ENCODE assay signal across 28 cellular contexts in the genomic region with DNA sequence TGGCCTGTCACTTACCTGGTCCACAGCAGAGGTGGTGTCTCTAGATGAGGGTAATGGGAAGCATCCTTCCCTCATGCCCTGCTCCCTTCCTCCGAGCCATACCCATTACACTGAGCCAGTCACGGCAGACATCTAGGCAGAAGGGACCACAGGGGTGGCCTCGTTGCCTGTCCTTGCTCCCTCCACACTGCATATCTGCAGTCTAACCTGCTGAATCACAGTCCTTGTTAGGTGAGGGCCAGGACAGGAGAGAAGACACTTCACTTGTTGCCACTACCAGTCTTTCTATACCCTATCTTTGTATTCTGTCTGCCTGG. TPM values are rescaled to one million over a fixed set of nuclear protein-coding genes. Genes with fewer than 3 reads are reported as not detected.
DNase-seq lines count a peak whose midpoint lies in the region; ATAC-seq, FAIRE-seq and TF ChIP-seq lines count a peak whose summit lies in the region.
"Had no signal": no experiment of that assay in that cellular context is flagged by ENCODE, and none has a peak within 500 bp of the region (broad histone marks: within the 10 kb centered on the region; RNA-seq: fewer than 3 reads in every experiment).

No MANE protein-coding gene starts in this region.

- H4K20me1 ChIP-seq in HepG2 (ENCODE audit: insufficient read depth, low read length): no peaks in the 10 kb centered on the region

- H3K27ac Mint-ChIP-seq in stimulated activated memory B cell treated with anti-CD40 and anti-IgM and Interleukin-4, amounts not matched to agents 10 μg/mL and 1 μg/mL and 100 μg/mL, for 72 hours: peak overlapping the region; percentile 14
- H3K27ac Mint-ChIP-seq: activated CD4-positive, alpha-beta memory T cell treated with anti-CD3 and anti-CD28 coated beads for 36 hours; activated T-helper 2 cell treated with anti-CD3 and anti-CD28 coated beads, Interferon-gamma antibody, Interleukin-2, Interleukin-4, amounts not matched to agents 10 μg/mL and 5 μg/mL and 100 μg/mL, durations not matched to agents 14 hours and 24 hours and 36 hours had no signal

- H3K9me3 ChIP-seq in HepG2 (ENCODE audit: low read length) (no peaks in the 10 kb centered on the region), right lobe of liver (no peaks in the 10 kb centered on the region), KOPT-K1 (ENCODE audit: insufficient read depth, low read length, poor library complexity, severe bottlenecking) (no peaks in the 10 kb centered on the region), gastroesophageal sphincter (no peaks in the 10 kb centered on the region), ascending aorta (no peaks in the 10 kb centered on the region), upper lobe of right lung (no peaks in the 10 kb centered on the region)
- H3K9me3 ChIP-seq: sigmoid colon, SK-N-SH, transverse colon had no signal

- intact Hi-C loops in HepG2 (cut with micrococcal nuclease; ENCODE audit: unreplicated experiment): no loop called here
- intact Hi-C loops in right lobe of liver (cut with DNase I): no loop called here
- intact Hi-C loops in ascending aorta (cut with DNase I): no loop called here
- intact Hi-C loops in upper lobe of right lung (cut with DNase I): no loop called here

- H3K9me3 Mint-ChIP-seq in stimulated activated memory B cell treated with anti-CD40 and anti-IgM and Interleukin-4, amounts not matched to agents 10 μg/mL and 1 μg/mL and 100 μg/mL, for 72 hours: no peaks in the 10 kb centered on the region
- H3K9me3 Mint-ChIP-seq: activated CD4-positive, alpha-beta memory T cell treated with anti-CD3 and anti-CD28 coated beads for 36 hours; activated T-helper 2 cell treated with anti-CD3 and anti-CD28 coated beads, Interferon-gamma antibody, Interleukin-2, Interleukin-4, amounts not matched to agents 10 μg/mL and 5 μg/mL and 100 μg/mL, durations not matched to agents 14 hours and 24 hours and 36 hours; immature natural killer cell had no signal

- H3K4me2 ChIP-seq in HepG2 (ENCODE audit: low read depth, low read length): 0 out of 2 replicates have a peak overlapping the region, but pooled peaks have one; percentile 6
- H3K4me2 ChIP-seq: SK-N-SH had no signal

- H3K4me1 Mint-ChIP-seq in stimulated activated memory B cell treated with anti-CD40 and anti-IgM and Interleukin-4, amounts not matched to agents 10 μg/mL and 1 μg/mL and 100 μg/mL, for 72 hours: peaks cover 31% of the 10 kb centered on the region

- no peak overlapping the region for H2AFZ ChIP-seq in HepG2 (ENCODE audit: low read length)

- H3K4me3 ChIP-seq in HepG2 (replicated peaks in 1 of 3; ENCODE audit: insufficient read depth in 1 of 3, low read depth in 2 of 3, low read length in 3 of 3): no peak overlapping the region; a peak in 1 of 6 replicates
- no peak overlapping the region for H3K4me3 ChIP-seq in right lobe of liver
- H3K4me3 ChIP-seq in gastroesophageal sphincter: no peak overlapping the region
- no peak overlapping the region for H3K4me3 ChIP-seq in ascending aorta
- H3K4me3 ChIP-seq in upper lobe of right lung: no peak overlapping the region
- H3K4me3 ChIP-seq: sigmoid colon, transverse colon had no signal

- ATAC-seq in HepG2 (peak; percentile 56), right lobe of liver (no peak), gastroesophageal sphincter (peak; percentile 16), upper lobe of right lung (no peak), GM18498 (IDR thresholded peaks at IDR 0.05; ENCODE audit: unreplicated experiment) (no peak)
- ATAC-seq in stimulated activated memory B cell treated with anti-CD40 and anti-IgM and Interleukin-4, amounts not matched to agents 10 μg/mL and 1 μg/mL and 100 μg/mL, for 72 hours: peak; percentile 36
- ATAC-seq: HCT116 had no signal

- POLR2A ChIA-PET in HepG2 (lab: Yijun Ruan, JAX): no interaction called here

- CTCF ChIA-PET in HepG2 (lab: Yijun Ruan, JAX; ENCODE audit: low intra/inter-chr PET ratio, low total read pairs): no interaction called here

- TF ChIP-seq EP300 in HepG2 (IDR thresholded peaks at IDR 0.05; ENCODE audit: low read depth in 2 of 2, low read length in 2 of 2): no peak
- TF ChIP-seq EP300 in HepG2 (CRISPR knock-in tag; IDR thresholded peaks at IDR 0.05; ENCODE audit: borderline replicate concordance): no peak
- TF ChIP-seq EP300 in gastroesophageal sphincter (IDR thresholded peaks at IDR 0.05): no peak

- TF ChIP-seq RAD21 in HepG2 (CRISPR knock-in tag; IDR thresholded peaks at IDR 0.05): no peak

- in situ Hi-C loops in HepG2 (cut with HindIII; ENCODE audit: extremely low pct_ligation_motif_present, low pct_unique_long_range_greater_than_20kb): no loop called here

- BruUV-seq in HepG2 (replicated peaks; lab: Mats Ljungman, UMichigan): no TSS peak

- no peak for TF ChIP-seq CTCF in HepG2 (CRISPR knock-in tag; IDR thresholded peaks at IDR 0.05)
- no peak for TF ChIP-seq CTCF in right lobe of liver (IDR thresholded peaks at IDR 0.05)
- no peak for TF ChIP-seq CTCF in gastroesophageal sphincter (IDR thresholded peaks at IDR 0.05)
- no peak for TF ChIP-seq CTCF in ascending aorta (IDR thresholded peaks at IDR 0.05)
- TF ChIP-seq CTCF in upper lobe of right lung (IDR thresholded peaks at IDR 0.05): no peak

- no peak overlapping the region for H3K9ac ChIP-seq in HepG2 (ENCODE audit: insufficient read depth, low read depth, low read length)
- H3K9ac ChIP-seq: SK-N-SH had no signal

- no peaks in the 10 kb centered on the region for H3K79me2 ChIP-seq in HepG2 (ENCODE audit: insufficient read depth, low read length)

- TF ChIP-seq POLR2A in HepG2 (IDR thresholded peaks at IDR 0.05; ENCODE audit: insufficient read depth in 1 of 2, low read depth in 2 of 2, low read length in 2 of 2) (no peak), right lobe of liver (IDR thresholded peaks at IDR 0.05) (no peak), gastroesophageal sphincter (IDR thresholded peaks at IDR 0.05) (no peak)

- H3K4me3 Mint-ChIP-seq in stimulated activated memory B cell treated with anti-CD40 and anti-IgM and Interleukin-4, amounts not matched to agents 10 μg/mL and 1 μg/mL and 100 μg/mL, for 72 hours: no peak overlapping the region
- H3K4me3 Mint-ChIP-seq: activated CD4-positive, alpha-beta memory T cell treated with anti-CD3 and anti-CD28 coated beads for 36 hours; immature natural killer cell had no signal

- H3K27me3 ChIP-seq in HepG2 (ENCODE audit: control insufficient read depth in 1 of 2, insufficient read depth in 2 of 2, low read length in 2 of 2) (peaks cover 0 to 8% of the 10 kb centered on the region in 2 experiments; a peak in 1 of 5 replicates), right lobe of liver (no peaks in the 10 kb centered on the region), gastroesophageal sphincter (peaks cover 5% of the 10 kb centered on the region), ascending aorta (no peaks in the 10 kb centered on the region), upper lobe of right lung (no peaks in the 10 kb centered on the region)
- H3K27me3 ChIP-seq: sigmoid colon, transverse colon had no signal

- H3K27ac ChIP-seq in HepG2 (ENCODE audit: extremely low read length, insufficient read depth, low read length) (no peak overlapping the region), right lobe of liver (no peak overlapping the region), KOPT-K1 (ENCODE audit: low read depth, low read length, poor library complexity, severe bottlenecking) (peak overlapping the region; percentile 53), gastroesophageal sphincter (no peak overlapping the region), ascending aorta (no peak overlapping the region), upper lobe of right lung (no peak overlapping the region)
- H3K27ac ChIP-seq: sigmoid colon, transverse colon had no signal

- peaks cover 5% of the 10 kb centered on the region; the same call in 1 of the 2 replicates for H3K4me1 ChIP-seq in HepG2 (ENCODE audit: insufficient read depth, low read length)
- no peaks in the 10 kb centered on the region for H3K4me1 ChIP-seq in right lobe of liver
- peaks cover 0 to 8% (median 0%) of the 10 kb centered on the region in 3 donors for H3K4me1 ChIP-seq in gastroesophageal sphincter
- peaks cover 0 to 5% of the 10 kb centered on the region in 2 donors for H3K4me1 ChIP-seq in ascending aorta
- H3K4me1 ChIP-seq in upper lobe of right lung: peaks cover 9% of the 10 kb centered on the region

- H3K36me3 ChIP-seq in HepG2 (replicated peaks in 1 of 2; ENCODE audit: control insufficient read depth in 1 of 2, insufficient read depth in 2 of 2, low read length in 2 of 2): no peaks in the 10 kb centered on the region
- H3K36me3 ChIP-seq in right lobe of liver: no peaks in the 10 kb centered on the region
- H3K36me3 ChIP-seq in KOPT-K1 (ENCODE audit: insufficient read depth, low read length): no peaks in the 10 kb centered on the region
- H3K36me3 ChIP-seq in gastroesophageal sphincter: no peaks in the 10 kb centered on the region
- no peaks in the 10 kb centered on the region for H3K36me3 ChIP-seq in ascending aorta
- H3K36me3 ChIP-seq in upper lobe of right lung: no peaks in the 10 kb centered on the region
- H3K36me3 ChIP-seq: sigmoid colon, transverse colon had no signal

- H3K36me3 Mint-ChIP-seq in stimulated activated memory B cell treated with anti-CD40 and anti-IgM and Interleukin-4, amounts not matched to agents 10 μg/mL and 1 μg/mL and 100 μg/mL, for 72 hours: no peaks in the 10 kb centered on the region
- H3K36me3 Mint-ChIP-seq: activated CD4-positive, alpha-beta memory T cell treated with anti-CD3 and anti-CD28 coated beads for 36 hours; immature natural killer cell had no signal

- WGBS in HepG2 (ENCODE audit: low lambda C conversion rate): 72% methylated on average over 2 of the region's 3 CpGs
- 54% methylated on average over 3 of the region's 3 CpGs for WGBS in right lobe of liver (ENCODE audit: insufficient coverage, low coverage, low lambda C conversion rate, missing lambda C conversion rate)
- 83% methylated on average over 1 of the region's 3 CpGs; no CpG with 5 or more reads in 1 of the 2 donors for WGBS in gastroesophageal sphincter (ENCODE audit: low coverage in 1 of 2), 2 donors

- no peaks in the 10 kb centered on the region for H3K27me3 Mint-ChIP-seq in stimulated activated memory B cell treated with anti-CD40 and anti-IgM and Interleukin-4, amounts not matched to agents 10 μg/mL and 1 μg/mL and 100 μg/mL, for 72 hours
- H3K27me3 Mint-ChIP-seq: activated CD4-positive, alpha-beta memory T cell treated with anti-CD3 and anti-CD28 coated beads for 36 hours had no signal

- no peak for FAIRE-seq in HepG2 (lab: Jason Lieb, UNC)
- FAIRE-seq: endothelial cell of umbilical vein had no signal

- no peak for DNase-seq in HepG2 (ENCODE audit: low spot score)
- no peak for DNase-seq in right lobe of liver
- DNase-seq in ascending aorta (ENCODE audit: low spot score in 2 of 2): no peak
- no peak for DNase-seq in upper lobe of right lung
- DNase-seq: activated CD4-positive, alpha-beta memory T cell treated with anti-CD3 and anti-CD28 coated beads for 36 hours; activated naive CD4-positive, alpha-beta T cell treated with anti-CD3 and anti-CD28 coated beads, Interleukin-2, amount 50 U/mL, for 16 hours; immature natural killer cell; mesenchymal stem cell; NCI-H1092 treated with DMSO at 0.1 percent for 48 hours; NCI-H510A treated with DMSO at 0.1 percent for 48 hours; OCI-M1; posterior cingulate gyrus; sigmoid colon; SK-N-SH; stimulated activated CD4-positive, alpha-beta T cell treated with anti-CD3 and anti-CD28 coated beads, Interleukin-4, amount 100 ng/mL, for 24 hours; transverse colon had no signal

RNA-seq across cellular contexts. Expression of gene SPINK4, which starts 18.4 kb away (rescaled TPM):
- total RNA-seq in HepG2 (2016; rRNA removed; fragmentation: Illumina TruSeq; extraction: Trizol) (0.53 and 0.98 TPM in 2 replicates), right lobe of liver (not detected), gastroesophageal sphincter (not detected), ascending aorta (not detected), upper lobe of right lung (not detected)
- not detected in 2 replicates for total RNA-seq in HepG2 (2016; cell fraction: cytosol; rRNA removed; fragmentation: Illumina TruSeq; extraction: Trizol; ENCODE audit: low read depth)
- total RNA-seq in HepG2 (2016; cell fraction: insoluble cytoplasmic fraction; rRNA removed; fragmentation: Illumina TruSeq; extraction: Trizol): 0.41 TPM in 1 of 2 replicates, not detected in the other
- 0.65 TPM in 1 of 2 replicates, not detected in the other for total RNA-seq in HepG2 (2016; cell fraction: membrane; rRNA removed; fragmentation: Illumina TruSeq; extraction: Trizol)
- not detected in 2 replicates for total RNA-seq in HepG2 (2016; cell fraction: nucleus; rRNA removed; fragmentation: Illumina TruSeq; extraction: Trizol)
- 2.0 and 3.4 TPM in 2 replicates for polyA plus RNA-seq in HepG2 (2011; rRNA removed)
- polyA plus RNA-seq in HepG2 (2011; cell fraction: cytosol; rRNA removed): 3.7 and 4.0 TPM in 2 replicates
- polyA plus RNA-seq in HepG2 (2011; cell fraction: nucleus; rRNA removed): 1.3 TPM in 1 of 2 replicates, not detected in the other
- 0.72 TPM in 1 of 2 replicates, not detected in the other for polyA plus RNA-seq in HepG2 (2012)
- not detected in 2 replicates for polyA plus RNA-seq in HepG2 (2016; cell fraction: cytosol; fragmentation: Illumina TruSeq; extraction: Trizol; ENCODE audit: low read depth)
- polyA plus RNA-seq in HepG2 (2016; cell fraction: insoluble cytoplasmic fraction; fragmentation: Illumina TruSeq; extraction: Trizol; ENCODE audit: low read depth): not detected in 2 replicates
- polyA plus RNA-seq in HepG2 (2016; cell fraction: membrane; fragmentation: Illumina TruSeq; extraction: Trizol; ENCODE audit: low read depth): not detected in 2 replicates
- not detected in 2 replicates for polyA plus RNA-seq in HepG2 (2016; cell fraction: nucleus; fragmentation: Illumina TruSeq; extraction: Trizol; ENCODE audit: insufficient read depth, low read depth)
- polyA minus RNA-seq in HepG2 (2011; rRNA and poly(A)+ RNA removed; ENCODE audit: low replicate concordance): 1.7 and 183 TPM in 2 replicates
- 7.4 TPM in 2 replicates for polyA minus RNA-seq in HepG2 (2011; cell fraction: cytosol; rRNA and poly(A)+ RNA removed)
- polyA minus RNA-seq in HepG2 (2011; cell fraction: nucleus; rRNA and poly(A)+ RNA removed): 4.6 TPM in 1 of 2 replicates, not detected in the other
- total RNA-seq: activated CD4-positive, alpha-beta memory T cell treated with anti-CD3 and anti-CD28 coated beads for 36 hours; activated T-helper 2 cell treated with anti-CD3 and anti-CD28 coated beads, Interferon-gamma antibody, Interleukin-2, Interleukin-4, amounts not matched to agents 10 μg/mL and 5 μg/mL and 100 μg/mL, durations not matched to agents 14 hours and 24 hours and 36 hours; chondrocyte; endothelial cell of umbilical vein; glomerular endothelial cell; left lobe of liver; sigmoid colon; subcutaneous adipose tissue; T-helper 1 cell treated with Interleukin-12 subunit alpha and Interleukin-12 subunit beta and Interleukin-4 antibody, amounts not matched to agents 30 ng/mL and 1 ng/mL, for 36 hours had no signal
- polyA plus RNA-seq: endothelial cell of umbilical vein, immature natural killer cell, SK-N-SH had no signal

RNA-seq across cellular contexts. Expression of gene BAG1, which starts 43.0 kb away (rescaled TPM):
- 52.8 and 59.5 TPM in 2 replicates for total RNA-seq in HepG2 (2016; rRNA removed; fragmentation: Illumina TruSeq; extraction: Trizol)
- 111 and 114 TPM in 2 replicates for total RNA-seq in HepG2 (2016; cell fraction: cytosol; rRNA removed; fragmentation: Illumina TruSeq; extraction: Trizol; ENCODE audit: low read depth)
- total RNA-seq in HepG2 (2016; cell fraction: insoluble cytoplasmic fraction; rRNA removed; fragmentation: Illumina TruSeq; extraction: Trizol): 50.3 and 56.5 TPM in 2 replicates
- 127 and 134 TPM in 2 replicates for total RNA-seq in HepG2 (2016; cell fraction: membrane; rRNA removed; fragmentation: Illumina TruSeq; extraction: Trizol)
- 33.0 and 33.1 TPM in 2 replicates for total RNA-seq in HepG2 (2016; cell fraction: nucleus; rRNA removed; fragmentation: Illumina TruSeq; extraction: Trizol)
- 18.7 and 23.1 TPM in 2 replicates for polyA plus RNA-seq in HepG2 (2011; rRNA removed)
- polyA plus RNA-seq in HepG2 (2011; cell fraction: cytosol; rRNA removed): 23.7 and 26.0 TPM in 2 replicates
- 13.1 and 14.7 TPM in 2 replicates for polyA plus RNA-seq in HepG2 (2011; cell fraction: nucleus; rRNA removed)
- 30.4 and 36.9 TPM in 2 replicates for polyA plus RNA-seq in HepG2 (2012)
- polyA plus RNA-seq in HepG2 (2016; cell fraction: cytosol; fragmentation: Illumina TruSeq; extraction: Trizol; ENCODE audit: low read depth): 196 and 200 TPM in 2 replicates
- 70.3 and 80.5 TPM in 2 replicates for polyA plus RNA-seq in HepG2 (2016; cell fraction: insoluble cytoplasmic fraction; fragmentation: Illumina TruSeq; extraction: Trizol; ENCODE audit: low read depth)
- polyA plus RNA-seq in HepG2 (2016; cell fraction: membrane; fragmentation: Illumina TruSeq; extraction: Trizol; ENCODE audit: low read depth): 164 and 169 TPM in 2 replicates
- 55.3 and 55.6 TPM in 2 replicates for polyA plus RNA-seq in HepG2 (2016; cell fraction: nucleus; fragmentation: Illumina TruSeq; extraction: Trizol; ENCODE audit: insufficient read depth, low read depth)
- polyA minus RNA-seq in HepG2 (2011; rRNA and poly(A)+ RNA removed; ENCODE audit: low replicate concordance): 10.8 and 102 TPM in 2 replicates
- polyA minus RNA-seq in HepG2 (2011; cell fraction: cytosol; rRNA and poly(A)+ RNA removed): 7.8 and 10.2 TPM in 2 replicates
- polyA minus RNA-seq in HepG2 (2011; cell fraction: nucleus; rRNA and poly(A)+ RNA removed): 36.7 and 43.0 TPM in 2 replicates
- 10 to 100 TPM; 28.8 to 42.6 (median 38.1) TPM for total RNA-seq in right lobe of liver
- 100 to 1,000 TPM; 128 to 165 (median 139) TPM for total RNA-seq in gastroesophageal sphincter
- total RNA-seq in ascending aorta: 58.5 TPM
- 116 TPM for total RNA-seq in upper lobe of right lung

RNA-seq across cellular contexts. Expression of gene CHMP5, which starts 43.3 kb away (rescaled TPM):
- total RNA-seq in HepG2 (2016; rRNA removed; fragmentation: Illumina TruSeq; extraction: Trizol) (57.3 and 91.4 TPM in 2 replicates), right lobe of liver (10 to 100 TPM; 19.7 to 30.3 (median 26.0) TPM), gastroesophageal sphincter (10 to 100 TPM; 45.6 to 89.0 (median 59.3) TPM), ascending aorta (47.5 TPM), upper lobe of right lung (77.8 TPM)
- total RNA-seq in HepG2 (2016; cell fraction: cytosol; rRNA removed; fragmentation: Illumina TruSeq; extraction: Trizol; ENCODE audit: low read depth): 15.4 and 16.1 TPM in 2 replicates
- total RNA-seq in HepG2 (2016; cell fraction: insoluble cytoplasmic fraction; rRNA removed; fragmentation: Illumina TruSeq; extraction: Trizol): 59.1 and 93.1 TPM in 2 replicates
- 15.5 and 22.5 TPM in 2 replicates for total RNA-seq in HepG2 (2016; cell fraction: membrane; rRNA removed; fragmentation: Illumina TruSeq; extraction: Trizol)
- 19.9 and 22.9 TPM in 2 replicates for total RNA-seq in HepG2 (2016; cell fraction: nucleus; rRNA removed; fragmentation: Illumina TruSeq; extraction: Trizol)
- polyA plus RNA-seq in HepG2 (2011; rRNA removed): 36.1 and 46.0 TPM in 2 replicates
- polyA plus RNA-seq in HepG2 (2011; cell fraction: cytosol; rRNA removed): 25.0 and 39.0 TPM in 2 replicates
- polyA plus RNA-seq in HepG2 (2011; cell fraction: nucleus; rRNA removed): 9.7 and 13.5 TPM in 2 replicates
- 60.6 and 62.8 TPM in 2 replicates for polyA plus RNA-seq in HepG2 (2012)
- 9.9 and 11.6 TPM in 2 replicates for polyA plus RNA-seq in HepG2 (2016; cell fraction: cytosol; fragmentation: Illumina TruSeq; extraction: Trizol; ENCODE audit: low read depth)
- 88.3 and 97.0 TPM in 2 replicates for polyA plus RNA-seq in HepG2 (2016; cell fraction: insoluble cytoplasmic fraction; fragmentation: Illumina TruSeq; extraction: Trizol; ENCODE audit: low read depth)
- polyA plus RNA-seq in HepG2 (2016; cell fraction: membrane; fragmentation: Illumina TruSeq; extraction: Trizol; ENCODE audit: low read depth): 13.7 and 14.0 TPM in 2 replicates
- polyA plus RNA-seq in HepG2 (2016; cell fraction: nucleus; fragmentation: Illumina TruSeq; extraction: Trizol; ENCODE audit: insufficient read depth, low read depth): 41.6 and 43.1 TPM in 2 replicates
- polyA minus RNA-seq in HepG2 (2011; rRNA and poly(A)+ RNA removed; ENCODE audit: low replicate concordance): 7.0 and 11.9 TPM in 2 replicates
- polyA minus RNA-seq in HepG2 (2011; cell fraction: cytosol; rRNA and poly(A)+ RNA removed): 18.4 and 18.5 TPM in 2 replicates
- 13.6 and 14.7 TPM in 2 replicates for polyA minus RNA-seq in HepG2 (2011; cell fraction: nucleus; rRNA and poly(A)+ RNA removed)

RNA-seq across cellular contexts. Expression of gene B4GALT1, which starts 54.4 kb away (rescaled TPM):
- total RNA-seq in HepG2 (2016; rRNA removed; fragmentation: Illumina TruSeq; extraction: Trizol): 15.7 TPM in 2 replicates
- 3.3 and 3.4 TPM in 2 replicates for total RNA-seq in HepG2 (2016; cell fraction: cytosol; rRNA removed; fragmentation: Illumina TruSeq; extraction: Trizol; ENCODE audit: low read depth)
- 13.5 and 16.1 TPM in 2 replicates for total RNA-seq in HepG2 (2016; cell fraction: insoluble cytoplasmic fraction; rRNA removed; fragmentation: Illumina TruSeq; extraction: Trizol)
- 19.9 and 20.6 TPM in 2 replicates for total RNA-seq in HepG2 (2016; cell fraction: membrane; rRNA removed; fragmentation: Illumina TruSeq; extraction: Trizol)
- total RNA-seq in HepG2 (2016; cell fraction: nucleus; rRNA removed; fragmentation: Illumina TruSeq; extraction: Trizol): 22.5 and 25.2 TPM in 2 replicates
- 33.5 and 37.5 TPM in 2 replicates for polyA plus RNA-seq in HepG2 (2011; rRNA removed)
- polyA plus RNA-seq in HepG2 (2011; cell fraction: cytosol; rRNA removed): 35.6 and 46.0 TPM in 2 replicates
- polyA plus RNA-seq in HepG2 (2011; cell fraction: nucleus; rRNA removed): 14.7 and 19.1 TPM in 2 replicates
- 57.7 and 61.1 TPM in 2 replicates for polyA plus RNA-seq in HepG2 (2012)
- polyA plus RNA-seq in HepG2 (2016; cell fraction: cytosol; fragmentation: Illumina TruSeq; extraction: Trizol; ENCODE audit: low read depth): 5.0 and 5.4 TPM in 2 replicates
- polyA plus RNA-seq in HepG2 (2016; cell fraction: insoluble cytoplasmic fraction; fragmentation: Illumina TruSeq; extraction: Trizol; ENCODE audit: low read depth): 21.1 and 25.1 TPM in 2 replicates
- polyA plus RNA-seq in HepG2 (2016; cell fraction: membrane; fragmentation: Illumina TruSeq; extraction: Trizol; ENCODE audit: low read depth): 21.2 TPM in 2 replicates
- 40.6 and 42.3 TPM in 2 replicates for polyA plus RNA-seq in HepG2 (2016; cell fraction: nucleus; fragmentation: Illumina TruSeq; extraction: Trizol; ENCODE audit: insufficient read depth, low read depth)
- 78.3 and 316 TPM in 2 replicates for polyA minus RNA-seq in HepG2 (2011; rRNA and poly(A)+ RNA removed; ENCODE audit: low replicate concordance)
- polyA minus RNA-seq in HepG2 (2011; cell fraction: cytosol; rRNA and poly(A)+ RNA removed): 35.8 and 41.0 TPM in 2 replicates
- polyA minus RNA-seq in HepG2 (2011; cell fraction: nucleus; rRNA and poly(A)+ RNA removed): 17.3 and 22.3 TPM in 2 replicates
- total RNA-seq in right lobe of liver: 100 to 1,000 TPM in 1 of 6 experiments, 10 to 100 TPM in 5; 48.5 to 145 (median 79.5) TPM
- 10 to 100 TPM; 22.9 to 43.3 (median 31.0) TPM for total RNA-seq in gastroesophageal sphincter
- 100 TPM for total RNA-seq in ascending aorta
- total RNA-seq in upper lobe of right lung: 80.1 TPM

Comparison
In these comparisons a context has a peak if more than half of its experiments do, and no peak if none do; other contexts are left out.
1. ATAC-seq: peak in HepG2 (single experiment), gastroesophageal sphincter (single experiment) and stimulated activated memory B cell treated with anti-CD40 and anti-IgM and Interleukin-4, amounts not matched to agents 10 μg/mL and 1 μg/mL and 100 μg/mL, for 72 hours (single experiment); none in right lobe of liver (0 of 4), upper lobe of right lung (single experiment) and GM18498 (single experiment).